ENCODE assay signal across 24 cellular contexts in genomic region chr5:148394587-148395019, GRCh38. TPM values are rescaled to one million over a fixed set of nuclear protein-coding genes. Genes with fewer than 3 reads are reported as not detected.
DNase-seq lines count a peak whose midpoint lies in the region; TF ChIP-seq lines count a peak whose summit lies in the region.
"Had no signal": no experiment of that assay in that cellular context is flagged by ENCODE, and none has a peak within 500 bp of the region (broad histone marks: within the 10 kb centered on the region; RNA-seq: fewer than 3 reads in every experiment).

No MANE protein-coding gene starts in this region.

- H3K27me3 ChIP-seq in prostate gland (replicated peaks; ENCODE audit: insufficient read depth): no peaks in the 10 kb centered on the region
- H3K27me3 ChIP-seq: body of pancreas, thyroid gland had no signal

- H3K4me1 Mint-ChIP-seq in activated naive CD4-positive, alpha-beta T cell treated with anti-CD3 and anti-CD28 coated beads, Interleukin-2, amount 50 U/mL, for 24 hours: peaks cover 80% of the 10 kb centered on the region
- peaks cover 44% of the 10 kb centered on the region for H3K4me1 Mint-ChIP-seq in glutamatergic neuron (ENCODE audit: low read depth, unreplicated experiment)
- peaks cover 33% of the 10 kb centered on the region for H3K4me1 Mint-ChIP-seq in activated CD4-positive, alpha-beta T cell treated with anti-CD3 and anti-CD28 coated beads, Interleukin-2, amount 10 ng/mL, durations not matched to agents 24 days and 14 days

- no peaks in the 10 kb centered on the region for H3K36me3 ChIP-seq in prostate gland

- intact Hi-C loops in prostate gland (cut with DNase I): no loop called here
- intact Hi-C loops in activated CD4-positive, alpha-beta T cell treated with anti-CD3 and anti-CD28 coated beads, Interleukin-2, amount 10 ng/mL, durations not matched to agents 24 days and 14 days (cut with micrococcal nuclease): no loop called here

- TF ChIP-seq CTCF in glutamatergic neuron (IDR thresholded peaks at IDR 0.05; ENCODE audit: partially characterized antibody, unreplicated experiment) (no peak), prostate gland (IDR thresholded peaks at IDR 0.05) (no peak), coronary artery (IDR thresholded peaks at IDR 0.05) (no peak)

- peak overlapping the region; percentile 12 for H3K27ac Mint-ChIP-seq in activated naive CD4-positive, alpha-beta T cell treated with anti-CD3 and anti-CD28 coated beads, Interleukin-2, amount 50 U/mL, for 24 hours
- H3K27ac Mint-ChIP-seq in glutamatergic neuron (ENCODE audit: unreplicated experiment): peak overlapping the region; percentile 56
- H3K27ac Mint-ChIP-seq in activated CD4-positive, alpha-beta T cell treated with anti-CD3 and anti-CD28 coated beads, Interleukin-2, amount 10 ng/mL, durations not matched to agents 24 days and 14 days: no peak overlapping the region
- H3K27ac Mint-ChIP-seq: activated CD8-positive, alpha-beta T cell treated with anti-CD3 and anti-CD28 coated beads, Interleukin-2, amount 10 ng/mL, durations not matched to agents 7 days and 5 days; activated naive CD8-positive, alpha-beta T cell treated with anti-CD3 and anti-CD28 coated beads, Interleukin-2, amount 10 ng/mL, durations not matched to agents 7 days and 5 days; nephron had no signal

- no peaks in the 10 kb centered on the region for H3K9me3 ChIP-seq in prostate gland
- H3K9me3 ChIP-seq: body of pancreas, psoas muscle, thyroid gland had no signal

- peaks cover 18% of the 10 kb centered on the region for H3K36me3 Mint-ChIP-seq in activated naive CD4-positive, alpha-beta T cell treated with anti-CD3 and anti-CD28 coated beads, Interleukin-2, amount 50 U/mL, for 24 hours
- H3K36me3 Mint-ChIP-seq in glutamatergic neuron (ENCODE audit: unreplicated experiment): no peaks in the 10 kb centered on the region
- peaks cover 42% of the 10 kb centered on the region for H3K36me3 Mint-ChIP-seq in activated CD4-positive, alpha-beta T cell treated with anti-CD3 and anti-CD28 coated beads, Interleukin-2, amount 10 ng/mL, durations not matched to agents 24 days and 14 days (ENCODE audit: low read depth)

- H3K27me3 Mint-ChIP-seq in activated naive CD4-positive, alpha-beta T cell treated with anti-CD3 and anti-CD28 coated beads, Interleukin-2, amount 50 U/mL, for 24 hours: no peaks in the 10 kb centered on the region
- peaks cover 3% of the 10 kb centered on the region for H3K27me3 Mint-ChIP-seq in glutamatergic neuron (ENCODE audit: unreplicated experiment)
- H3K27me3 Mint-ChIP-seq in activated CD4-positive, alpha-beta T cell treated with anti-CD3 and anti-CD28 coated beads, Interleukin-2, amount 10 ng/mL, durations not matched to agents 24 days and 14 days: no peaks in the 10 kb centered on the region
- H3K27me3 Mint-ChIP-seq: activated naive CD8-positive, alpha-beta T cell treated with anti-CD3 and anti-CD28 coated beads, Interleukin-2, amount 10 ng/mL, durations not matched to agents 7 days and 5 days; stimulated activated naive B cell treated with anti-CD40 and anti-IgM and Interleukin-4, amounts not matched to agents 10 μg/mL and 1 μg/mL and 100 μg/mL, for 72 hours had no signal

- TF ChIP-seq POLR2A in prostate gland (IDR thresholded peaks at IDR 0.05): no peak

- WGBS in prostate gland: 32% methylated on average over 3 of the region's 3 CpGs

- H3K4me3 Mint-ChIP-seq in activated naive CD4-positive, alpha-beta T cell treated with anti-CD3 and anti-CD28 coated beads, Interleukin-2, amount 50 U/mL, for 24 hours: no peak overlapping the region
- peak overlapping the region; percentile 6 for H3K4me3 Mint-ChIP-seq in glutamatergic neuron (ENCODE audit: unreplicated experiment)
- H3K4me3 Mint-ChIP-seq in activated CD4-positive, alpha-beta T cell treated with anti-CD3 and anti-CD28 coated beads, Interleukin-2, amount 10 ng/mL, durations not matched to agents 24 days and 14 days: no peak overlapping the region
- H3K4me3 Mint-ChIP-seq: activated CD8-positive, alpha-beta T cell treated with anti-CD3 and anti-CD28 coated beads, Interleukin-2, amount 10 ng/mL, durations not matched to agents 7 days and 5 days; activated naive CD8-positive, alpha-beta T cell treated with anti-CD3 and anti-CD28 coated beads, Interleukin-2, amount 10 ng/mL, durations not matched to agents 7 days and 5 days; CD8-positive, alpha-beta T cell; nephron; stimulated activated naive B cell treated with anti-CD40 and anti-IgM and Interleukin-4, amounts not matched to agents 10 μg/mL and 1 μg/mL and 100 μg/mL, for 72 hours had no signal

- DNase-seq in activated naive CD4-positive, alpha-beta T cell treated with Interleukin-2 at 50 U/mL for 16 hours: no peak
- DNase-seq in NCI-H146 treated with DMSO at 0.1 percent for 48 hours (lab: John Stamatoyannopoulos, UW; ENCODE audit: unreplicated experiment) (peak; percentile 2), glutamatergic neuron (no peak), prostate gland (ENCODE audit: low spot score) (no peak), coronary artery (ENCODE audit: low spot score) (no peak), NCI-H2171 (lab: John Stamatoyannopoulos, UW) (no peak)
- DNase-seq in activated CD4-positive, alpha-beta T cell treated with anti-CD3 and anti-CD28 coated beads, Interleukin-2, amount 10 ng/mL, durations not matched to agents 24 days and 14 days: no peak
- DNase-seq: activated CD8-positive, alpha-beta T cell treated with anti-CD3 and anti-CD28 coated beads, Interleukin-2, amount 10 ng/mL, durations not matched to agents 7 days and 5 days; activated naive CD8-positive, alpha-beta T cell treated with anti-CD3 and anti-CD28 coated beads, Interleukin-2, amount 10 ng/mL, durations not matched to agents 7 days and 5 days; body of pancreas; CD8-positive, alpha-beta T cell; DND-41; Kasumi-1; left cardiac atrium; NCI-H1048; psoas muscle; stimulated activated CD4-positive, alpha-beta T cell treated with anti-CD3 and anti-CD28 coated beads, Interleukin-2, amount 100 ng/mL, for 24 hours; stimulated activated naive B cell treated with anti-CD40 and anti-IgM and Interleukin-4, amounts not matched to agents 10 μg/mL and 1 μg/mL and 100 μg/mL, for 72 hours; T-helper 2 cell; thyroid gland had no signal

- H3K4me1 ChIP-seq in prostate gland (replicated peaks): no peaks in the 10 kb centered on the region
- H3K4me1 ChIP-seq: psoas muscle had no signal

- H3K4me3 ChIP-seq in prostate gland (no peak overlapping the region), coronary artery (no peak overlapping the region)
- H3K4me3 ChIP-seq: body of pancreas, psoas muscle, skin epidermis, thyroid gland had no signal

- no peaks in the 10 kb centered on the region for H3K9me3 Mint-ChIP-seq in activated naive CD4-positive, alpha-beta T cell treated with anti-CD3 and anti-CD28 coated beads, Interleukin-2, amount 50 U/mL, for 24 hours
- peaks cover 4% of the 10 kb centered on the region for H3K9me3 Mint-ChIP-seq in glutamatergic neuron (ENCODE audit: unreplicated experiment)
- H3K9me3 Mint-ChIP-seq in activated CD4-positive, alpha-beta T cell treated with anti-CD3 and anti-CD28 coated beads, Interleukin-2, amount 10 ng/mL, durations not matched to agents 24 days and 14 days: no peaks in the 10 kb centered on the region
- H3K9me3 Mint-ChIP-seq: activated naive CD8-positive, alpha-beta T cell treated with anti-CD3 and anti-CD28 coated beads, Interleukin-2, amount 10 ng/mL, durations not matched to agents 7 days and 5 days; CD8-positive, alpha-beta T cell; nephron; stimulated activated naive B cell treated with anti-CD40 and anti-IgM and Interleukin-4, amounts not matched to agents 10 μg/mL and 1 μg/mL and 100 μg/mL, for 72 hours had no signal

- H3K27ac ChIP-seq in prostate gland (peak overlapping the region; percentile 14 to 61), coronary artery (no peak overlapping the region)
- H3K27ac ChIP-seq: psoas muscle, skin epidermis, thyroid gland had no signal

RNA-seq across cellular contexts. Expression of gene FBXO38, which starts 10.8 kb away (rescaled TPM):
- 132 TPM for total RNA-seq in glutamatergic neuron (ENCODE audit: unreplicated experiment)
- total RNA-seq in prostate gland: 10 to 100 TPM; 47.1 to 53.2 TPM
- total RNA-seq in activated CD4-positive, alpha-beta T cell treated with anti-CD3 and anti-CD28 coated beads, Interleukin-2, amount 10 ng/mL, durations not matched to agents 24 days and 14 days: 57.3 and 62.9 TPM in 2 replicates

RNA-seq across cellular contexts. Expression of gene SPINK9, which starts 59.2 kb away (rescaled TPM):
- not detected for total RNA-seq in glutamatergic neuron (ENCODE audit: unreplicated experiment)
- not detected for total RNA-seq in prostate gland
- not detected in 2 replicates for total RNA-seq in activated CD4-positive, alpha-beta T cell treated with anti-CD3 and anti-CD28 coated beads, Interleukin-2, amount 10 ng/mL, durations not matched to agents 24 days and 14 days
- total RNA-seq: activated CD8-positive, alpha-beta T cell treated with anti-CD3 and anti-CD28 coated beads, Interleukin-2, amount 10 ng/mL, durations not matched to agents 7 days and 5 days; activated naive CD8-positive, alpha-beta T cell treated with anti-CD3 and anti-CD28 coated beads, Interleukin-2, amount 10 ng/mL, durations not matched to agents 7 days and 5 days; body of pancreas; CD8-positive, alpha-beta T cell; fibroblast of lung; left cardiac atrium; psoas muscle; thyroid gland had no signal

Comparison
In these comparisons a context has a peak if more than half of its experiments do, and no peak if none do; other contexts are left out.
1. H3K27ac ChIP-seq: peak in prostate gland (2 of 2); none in coronary artery (0 of 2).